In the genomic region with DNA sequence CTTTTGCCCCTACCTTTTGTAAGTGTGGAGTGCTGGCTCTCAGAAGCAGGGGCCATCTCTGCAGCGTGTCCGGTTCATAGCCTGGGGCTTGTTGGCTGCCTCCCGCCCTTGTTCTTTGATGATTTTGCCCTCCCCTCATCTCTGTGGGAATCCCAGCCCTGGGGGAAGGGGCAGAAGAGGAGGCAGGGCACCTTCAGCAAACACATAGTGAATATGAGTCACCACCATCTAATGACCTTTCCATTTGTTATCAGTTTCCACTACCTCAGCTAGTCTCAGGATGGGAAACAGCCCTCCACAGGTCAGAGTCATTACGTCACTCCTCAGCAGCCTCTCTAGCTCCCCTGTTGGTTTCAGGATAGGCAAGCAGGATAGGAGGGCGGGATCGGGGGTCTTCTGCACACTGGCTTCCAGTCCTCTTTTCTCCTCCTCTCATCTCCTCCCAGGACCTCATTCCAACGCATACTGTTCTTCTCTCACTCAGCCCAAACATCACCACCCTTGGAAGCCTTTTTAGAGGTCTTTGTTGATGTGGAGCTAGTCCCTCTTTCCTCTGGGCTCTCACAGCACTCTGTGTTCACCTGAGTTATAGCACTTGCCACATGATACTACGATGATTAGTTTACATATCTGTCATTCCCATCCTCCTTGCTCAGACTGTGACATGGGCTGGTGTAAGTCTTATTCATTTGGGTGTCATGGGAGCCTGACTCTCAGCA, we compare ENCODE assay signal across 8 cellular contexts. TPM values are rescaled to one million over a fixed set of nuclear protein-coding genes. Genes with fewer than 3 reads are reported as not detected.
DNase-seq lines count a peak whose midpoint lies in the region; ATAC-seq and TF ChIP-seq lines count a peak whose summit lies in the region.

No MANE protein-coding gene starts in this region.

- no peak overlapping the region for H3K4me3 ChIP-seq in epithelial cell of proximal tubule (ENCODE audit: low read depth, low read length)

- in situ Hi-C loops in KBM-7 (cut with MboI; ENCODE audit: low pct_unique_long_range_greater_than_20kb, low sequenced_read_pairs), result no loop called here

- DNase-seq in A172 (ENCODE audit: low spot score) (peak; percentile 93), epithelial cell of proximal tubule (ENCODE audit: low read depth) (no peak), activated gamma-delta T cell treated with Interleukin-2 at 50 U/mL for 16 hours (no peak), NCI-H2171 treated with DMSO at 0.1 percent for 48 hours (lab: John Stamatoyannopoulos, UW) (no peak), KBM-7 (no peak)
- peak in 2 of 3 donors; percentile 17 to 22 for DNase-seq in stimulated activated CD4-positive, alpha-beta T cell treated with anti-CD3 and anti-CD28 coated beads, TNF-alpha, amount 100 ng/mL, for 48 hours (ENCODE audit: low read depth in 3 of 3)

- TF ChIP-seq CTCF in epithelial cell of proximal tubule (conservative IDR thresholded peaks at IDR 0.05; ENCODE audit: low read depth, low read length), result peak; percentile 26

- ATAC-seq in GM18868 (IDR thresholded peaks at IDR 0.05; ENCODE audit: unreplicated experiment), result peak; percentile 83

TF ChIP-seq in PFSK-1, 5 proteins besides CTCF, POLR2A, EP300 and RAD21:
- TF ChIP-seq POLR2AphosphoS5 (IDR thresholded peaks at IDR 0.05; ENCODE audit: low read depth, low read length) (no peak), SIN3A (IDR thresholded peaks at IDR 0.05; ENCODE audit: borderline replicate concordance, insufficient read depth, low read length) (no peak), TAF1 (IDR thresholded peaks at IDR 0.05; ENCODE audit: borderline replicate concordance, insufficient read depth, low read length) (peak; percentile 37; the same call in 1 of the 2 replicates), FOXP2 (optimal IDR thresholded peaks at IDR 0.05; ENCODE audit: borderline replicate concordance, extremely low read depth, extremely low read length, insufficient read depth) (no peak)
- TF ChIP-seq, protein P1, sequence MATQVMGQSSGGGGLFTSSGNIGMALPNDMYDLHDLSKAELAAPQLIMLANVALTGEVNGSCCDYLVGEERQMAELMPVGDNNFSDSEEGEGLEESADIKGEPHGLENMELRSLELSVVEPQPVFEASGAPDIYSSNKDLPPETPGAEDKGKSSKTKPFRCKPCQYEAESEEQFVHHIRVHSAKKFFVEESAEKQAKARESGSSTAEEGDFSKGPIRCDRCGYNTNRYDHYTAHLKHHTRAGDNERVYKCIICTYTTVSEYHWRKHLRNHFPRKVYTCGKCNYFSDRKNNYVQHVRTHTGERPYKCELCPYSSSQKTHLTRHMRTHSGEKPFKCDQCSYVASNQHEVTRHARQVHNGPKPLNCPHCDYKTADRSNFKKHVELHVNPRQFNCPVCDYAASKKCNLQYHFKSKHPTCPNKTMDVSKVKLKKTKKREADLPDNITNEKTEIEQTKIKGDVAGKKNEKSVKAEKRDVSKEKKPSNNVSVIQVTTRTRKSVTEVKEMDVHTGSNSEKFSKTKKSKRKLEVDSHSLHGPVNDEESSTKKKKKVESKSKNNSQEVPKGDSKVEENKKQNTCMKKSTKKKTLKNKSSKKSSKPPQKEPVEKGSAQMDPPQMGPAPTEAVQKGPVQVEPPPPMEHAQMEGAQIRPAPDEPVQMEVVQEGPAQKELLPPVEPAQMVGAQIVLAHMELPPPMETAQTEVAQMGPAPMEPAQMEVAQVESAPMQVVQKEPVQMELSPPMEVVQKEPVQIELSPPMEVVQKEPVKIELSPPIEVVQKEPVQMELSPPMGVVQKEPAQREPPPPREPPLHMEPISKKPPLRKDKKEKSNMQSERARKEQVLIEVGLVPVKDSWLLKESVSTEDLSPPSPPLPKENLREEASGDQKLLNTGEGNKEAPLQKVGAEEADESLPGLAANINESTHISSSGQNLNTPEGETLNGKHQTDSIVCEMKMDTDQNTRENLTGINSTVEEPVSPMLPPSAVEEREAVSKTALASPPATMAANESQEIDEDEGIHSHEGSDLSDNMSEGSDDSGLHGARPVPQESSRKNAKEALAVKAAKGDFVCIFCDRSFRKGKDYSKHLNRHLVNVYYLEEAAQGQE (IDR thresholded peaks at IDR 0.05; ENCODE audit: insufficient read depth in 1 of 2, low read depth in 2 of 2, low read length in 2 of 2), result no peak

RNA-seq across cellular contexts. Expression of a gene that starts 15.8 kb away (rescaled TPM):
- total RNA-seq in A172 (2014; rRNA removed; shearing (Covaris generic)), result 88.8 and 121 TPM in 2 replicates
- 108 TPM for polyA plus RNA-seq in PFSK-1 (2012; ENCODE audit: insufficient read length, low read depth)
- total RNA-seq in epithelial cell of proximal tubule, result 67.3 and 151 TPM in 2 replicates

Comparison
In these comparisons a context has a peak if more than half of its experiments do, and no peak if none do; other contexts are left out.
1. DNase-seq: peak in A172 (single experiment) and stimulated activated CD4-positive, alpha-beta T cell treated with anti-CD3 and anti-CD28 coated beads, TNF-alpha, amount 100 ng/mL, for 48 hours (2 of 3); none in epithelial cell of proximal tubule (single experiment), activated gamma-delta T cell treated with Interleukin-2 at 50 U/mL for 16 hours (single experiment), NCI-H2171 treated with DMSO at 0.1 percent for 48 hours (single experiment) and KBM-7 (single experiment).